Comparison of ENCODE assay signal across 25 cellular contexts in the genomic region with DNA sequence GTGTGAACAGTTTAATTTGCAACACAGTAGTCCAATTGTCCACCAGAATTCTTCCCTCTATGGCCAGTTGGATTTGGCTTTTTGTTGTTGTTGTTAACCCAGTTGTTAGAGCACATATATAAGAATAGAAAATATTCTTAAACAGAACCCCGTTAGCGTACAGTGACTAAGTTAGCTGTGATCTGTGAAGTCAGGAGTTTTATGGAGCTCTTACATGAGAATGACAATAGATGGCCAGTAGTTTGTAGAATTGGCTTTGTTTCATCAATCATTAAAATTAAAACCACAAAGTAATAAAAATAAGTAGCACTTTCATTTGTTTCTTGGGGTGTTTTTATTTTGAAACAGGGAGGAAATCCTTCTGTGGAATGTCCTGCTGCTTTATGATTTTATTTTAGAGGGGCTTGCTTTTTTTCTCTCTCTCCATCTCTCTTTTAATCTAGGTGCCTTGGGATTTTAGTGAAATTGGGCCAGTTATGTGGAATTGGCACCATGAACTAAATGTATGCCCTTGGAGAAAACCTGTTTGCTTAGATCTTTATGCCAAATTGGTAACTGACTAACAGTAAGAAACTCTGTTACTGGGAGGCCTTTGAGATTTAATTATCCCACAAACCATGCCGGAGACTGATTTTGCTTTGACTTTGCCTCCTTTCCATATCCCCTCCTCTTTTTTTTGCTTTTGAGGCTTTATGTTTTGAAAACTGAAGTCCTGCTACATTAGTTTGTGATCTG. TPM values are rescaled to one million over a fixed set of nuclear protein-coding genes. Genes with fewer than 3 reads are reported as not detected.
"Had no signal": no experiment of that assay in that cellular context is flagged by ENCODE, and none has a peak within 500 bp of the region (broad histone marks: within the 10 kb centered on the region; RNA-seq: fewer than 3 reads in every experiment).

No MANE protein-coding gene starts in this region.

- H3K27ac ChIP-seq: ascending aorta, breast epithelium, dorsolateral prefrontal cortex, esophagus squamous epithelium, heart left ventricle, prostate gland, right atrium auricular region, thyroid gland, upper lobe of right lung, WERI-Rb-1 had no signal

- H3K27ac Mint-ChIP-seq: activated CD4-positive, alpha-beta T cell treated with anti-CD3 and anti-CD28 coated beads, Interleukin-2, amount 10 ng/mL, durations not matched to agents 7 days and 5 days; activated CD8-positive, alpha-beta T cell treated with anti-CD3 and anti-CD28 coated beads, Interleukin-2, amount 10 ng/mL, durations not matched to agents 7 days and 5 days; activated naive CD4-positive, alpha-beta T cell treated with anti-CD3 and anti-CD28 coated beads, Interleukin-2, amount 50 U/mL, for 72 hours; activated T-cell treated with anti-CD3 and anti-CD28 coated beads, Interleukin-2, amount 50 U/mL, for 24 hours; activated T-helper 17 cell treated with anti-CD3 and anti-CD28 coated beads, Interleukin-2, amount 50 U/mL, for 72 hours; effector memory CD8-positive, alpha-beta T cell; naive thymus-derived CD8-positive, alpha-beta T cell had no signal

- H3K4me1 ChIP-seq: breast epithelium had no signal

- DNase-seq: activated CD4-positive, alpha-beta T cell treated with anti-CD3 and anti-CD28 coated beads, Interleukin-2, amount 10 ng/mL, durations not matched to agents 7 days and 5 days; activated CD4-positive, CD25-positive, alpha-beta regulatory T cell treated with anti-CD3 and anti-CD28 coated beads, Interleukin-2, amount 50 U/mL, for 72 hours; activated CD8-positive, alpha-beta T cell treated with anti-CD3 and anti-CD28 coated beads, Interleukin-2, amount 10 ng/mL, durations not matched to agents 7 days and 5 days; activated T-cell treated with anti-CD3 and anti-CD28 coated beads, Interleukin-2, amount 50 U/mL, for 24 hours; dorsolateral prefrontal cortex; effector memory CD8-positive, alpha-beta T cell; esophagus squamous epithelium; heart left ventricle; naive thymus-derived CD8-positive, alpha-beta T cell; stimulated activated CD4-positive, alpha-beta T cell treated with anti-CD3 and anti-CD28 coated beads, Interleukin-4, amount 100 ng/mL, for 4 hours; stimulated activated naive CD8-positive, alpha-beta T cell treated with anti-CD3 and anti-CD28 coated beads, Interleukin-15, Interleukin-2, amounts not matched to agents 100 U/mL and 50 U/mL, for 24 hours; thyroid gland; upper lobe of right lung; WERI-Rb-1 had no signal

- H3K27me3 ChIP-seq: ascending aorta, breast epithelium, dorsolateral prefrontal cortex, esophagus squamous epithelium, heart left ventricle, right atrium auricular region, thyroid gland, upper lobe of right lung had no signal

- H3K9me3 Mint-ChIP-seq: activated CD4-positive, alpha-beta T cell treated with anti-CD3 and anti-CD28 coated beads, Interleukin-2, amount 10 ng/mL, durations not matched to agents 7 days and 5 days; activated naive CD4-positive, alpha-beta T cell treated with anti-CD3 and anti-CD28 coated beads, Interleukin-2, amount 50 U/mL, for 72 hours; activated T-cell treated with anti-CD3 and anti-CD28 coated beads, Interleukin-2, amount 50 U/mL, for 24 hours; activated T-helper 17 cell treated with anti-CD3 and anti-CD28 coated beads, Interleukin-2, amount 50 U/mL, for 72 hours; central memory CD8-positive, alpha-beta T cell; effector memory CD8-positive, alpha-beta T cell; naive thymus-derived CD8-positive, alpha-beta T cell had no signal

- H3K36me3 ChIP-seq: breast epithelium, prostate gland had no signal

- ATAC-seq: activated CD8-positive, alpha-beta T cell treated with anti-CD3 and anti-CD28 coated beads, Interleukin-2, amount 10 ng/mL, durations not matched to agents 7 days and 5 days; activated naive CD4-positive, alpha-beta T cell treated with anti-CD3 and anti-CD28 coated beads, Interleukin-2, amount 50 U/mL, for 72 hours; activated T-helper 17 cell treated with anti-CD3 and anti-CD28 coated beads, Interleukin-2, amount 50 U/mL, for 72 hours; effector memory CD8-positive, alpha-beta T cell; heart left ventricle; left lobe of liver; naive thymus-derived CD8-positive, alpha-beta T cell; stimulated activated naive CD8-positive, alpha-beta T cell treated with anti-CD3 and anti-CD28 coated beads, Interleukin-15, Interleukin-2, amounts not matched to agents 100 U/mL and 50 U/mL, for 24 hours; upper lobe of right lung had no signal

- H3K4me3 ChIP-seq: ascending aorta, breast epithelium, dorsolateral prefrontal cortex, esophagus squamous epithelium, heart left ventricle, lung, prostate gland, right atrium auricular region, thyroid gland, upper lobe of right lung had no signal

- FAIRE-seq: colon had no signal

- H3K4me3 Mint-ChIP-seq: activated CD4-positive, alpha-beta T cell treated with anti-CD3 and anti-CD28 coated beads, Interleukin-2, amount 10 ng/mL, durations not matched to agents 7 days and 5 days; activated CD8-positive, alpha-beta T cell treated with anti-CD3 and anti-CD28 coated beads, Interleukin-2, amount 10 ng/mL, durations not matched to agents 7 days and 5 days; activated T-cell treated with anti-CD3 and anti-CD28 coated beads, Interleukin-2, amount 50 U/mL, for 24 hours; activated T-helper 17 cell treated with anti-CD3 and anti-CD28 coated beads, Interleukin-2, amount 50 U/mL, for 72 hours; central memory CD8-positive, alpha-beta T cell; effector memory CD8-positive, alpha-beta T cell; naive thymus-derived CD8-positive, alpha-beta T cell had no signal

- H3K9me3 ChIP-seq: ascending aorta, breast epithelium, esophagus squamous epithelium, prostate gland, right atrium auricular region, thyroid gland, upper lobe of right lung had no signal

- H3K27me3 Mint-ChIP-seq: activated CD4-positive, alpha-beta T cell treated with anti-CD3 and anti-CD28 coated beads, Interleukin-2, amount 10 ng/mL, durations not matched to agents 7 days and 5 days; activated T-cell treated with anti-CD3 and anti-CD28 coated beads, Interleukin-2, amount 50 U/mL, for 24 hours; activated T-helper 17 cell treated with anti-CD3 and anti-CD28 coated beads, Interleukin-2, amount 50 U/mL, for 72 hours; central memory CD8-positive, alpha-beta T cell; effector memory CD8-positive, alpha-beta T cell; naive thymus-derived CD8-positive, alpha-beta T cell had no signal

RNA-seq across cellular contexts. Expression of a gene that starts 52.4 kb away (rescaled TPM):
- total RNA-seq: activated CD4-positive, alpha-beta T cell treated with anti-CD3 and anti-CD28 coated beads, Interleukin-2, amount 10 ng/mL, durations not matched to agents 7 days and 5 days; activated CD8-positive, alpha-beta T cell treated with anti-CD3 and anti-CD28 coated beads, Interleukin-2, amount 10 ng/mL, durations not matched to agents 7 days and 5 days; activated naive CD4-positive, alpha-beta T cell treated with anti-CD3 and anti-CD28 coated beads, Interleukin-2, amount 50 U/mL, for 72 hours; activated T-helper 17 cell treated with anti-CD3 and anti-CD28 coated beads, Interleukin-2, amount 50 U/mL, for 72 hours; ascending aorta; left lobe of liver; T-helper 2 cell treated with Interferon-gamma antibody and Interleukin-4, amounts not matched to agents 100 ng/mL and 5 ng/mL, for 36 hours; upper lobe of right lung had no signal
